Comparison of ENCODE assay signal across 19 cellular contexts in genomic region chr4:26503427-26503826, GRCh38. TPM values are rescaled to one million over a fixed set of nuclear protein-coding genes. Genes with fewer than 3 reads are reported as not detected.
"Had no signal": no experiment of that assay in that cellular context is flagged by ENCODE, and none has a peak within 500 bp of the region (broad histone marks: within the 10 kb centered on the region; RNA-seq: fewer than 3 reads in every experiment).

No MANE protein-coding gene starts in this region.

- DNase-seq: activated CD4-positive, alpha-beta T cell treated with anti-CD3 and anti-CD28 coated beads for 4 hours; activated CD8-positive, alpha-beta memory T cell treated with anti-CD3 and anti-CD28 coated beads, Interleukin-2, amount 50 U/mL, for 4 hours; activated CD8-positive, alpha-beta T cell treated with anti-CD3 and anti-CD28 coated beads, Interleukin-2, amount 10 ng/mL, durations not matched to agents 7 days and 5 days; activated effector memory CD4-positive, alpha-beta T cell treated with anti-CD3 and anti-CD28 coated beads, Interleukin-2, amount 50 U/mL, for 16 hours; activated T-cell treated with anti-CD3 and anti-CD28 coated beads, Interleukin-2, amount 50 U/mL, for 48 hours; adrenal gland; body of pancreas; central memory CD4-positive, alpha-beta T cell; colonic mucosa; hippocampal formation; mesendoderm; ovary; small intestine; stimulated activated naive CD8-positive, alpha-beta T cell treated with anti-CD3 and anti-CD28 coated beads, Interleukin-15, Interleukin-2, amounts not matched to agents 100 U/mL and 50 U/mL, for 24 hours; T-helper 2 cell; upper lobe of right lung had no signal

- H3K4me3 ChIP-seq: adrenal gland, body of pancreas, colonic mucosa, ovary, upper lobe of right lung had no signal

- H3K36me3 ChIP-seq: adrenal gland, colonic mucosa, ovary, upper lobe of right lung had no signal

- H3K27me3 ChIP-seq: adrenal gland, body of pancreas, colonic mucosa, ovary, upper lobe of right lung had no signal

- H3K27ac ChIP-seq: adrenal gland, body of pancreas, colonic mucosa, ovary, upper lobe of right lung had no signal

- ATAC-seq: activated CD8-positive, alpha-beta T cell treated with anti-CD3 and anti-CD28 coated beads, Interleukin-2, amount 10 ng/mL, durations not matched to agents 7 days and 5 days; body of pancreas; esophagus mucosa; stimulated activated naive CD8-positive, alpha-beta T cell treated with anti-CD3 and anti-CD28 coated beads, Interleukin-15, Interleukin-2, amounts not matched to agents 100 U/mL and 50 U/mL, for 24 hours; upper lobe of right lung; WTC11 had no signal

- H3K4me1 ChIP-seq: adrenal gland, body of pancreas, colonic mucosa, upper lobe of right lung had no signal

- H3K9me3 ChIP-seq: adrenal gland, colonic mucosa, upper lobe of right lung had no signal

RNA-seq across cellular contexts. Expression of gene CCKAR, which starts 13.1 kb away (rescaled TPM):
- total RNA-seq: activated CD8-positive, alpha-beta T cell treated with anti-CD3 and anti-CD28 coated beads, Interleukin-2, amount 10 ng/mL, durations not matched to agents 7 days and 5 days; colonic mucosa; esophagus mucosa; liver; upper lobe of right lung; WTC11 had no signal
